9 cellular contexts compared by ENCODE assay signal in the genomic region with DNA sequence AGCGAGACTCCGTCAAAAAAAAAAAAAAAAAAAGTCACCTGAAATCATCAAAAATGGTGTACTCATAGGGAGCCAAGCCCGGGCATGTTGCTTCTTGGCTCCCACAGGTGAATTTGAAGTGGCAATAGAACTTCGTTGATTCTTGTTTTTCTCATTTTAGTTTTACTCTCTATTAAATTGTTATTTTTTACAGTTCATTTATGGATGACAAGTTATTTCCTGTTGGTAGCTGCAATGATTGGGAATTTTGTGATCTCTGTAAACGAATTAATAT. TPM values are rescaled to one million over a fixed set of nuclear protein-coding genes. Genes with fewer than 3 reads are reported as not detected.
A peak's percentile ranks its signal among the peaks of the same experiment; 100 is the strongest.
DNase-seq lines count a peak whose midpoint lies in the region; ATAC-seq and TF ChIP-seq lines count a peak whose summit lies in the region.
"Had no signal": no experiment of that assay in that cellular context is flagged by ENCODE, and none has a peak within 500 bp of the region (broad histone marks: within the 10 kb centered on the region; RNA-seq: fewer than 3 reads in every experiment).

No MANE protein-coding gene starts in this region.

- no peak overlapping the region for H2AFZ ChIP-seq in fibroblast of lung (ENCODE audit: low read length)

- no peaks in the 10 kb centered on the region for H3K9me3 ChIP-seq in fibroblast of lung (ENCODE audit: control insufficient read depth, insufficient read depth, low read depth, low read length)

- H3K79me2 ChIP-seq in fibroblast of lung (ENCODE audit: control insufficient read depth, insufficient read depth, low read length) = peaks cover 2% of the 10 kb centered on the region

- CTCF ChIA-PET in RWPE1 (lab: Yijun Ruan, JAX) = interaction anchor here (0.7 kb wide), 1 partner anchor 596 kb away, joined by 3 read pairs; no protein-coding TSS in a partner anchor

- H3K4me2 ChIP-seq in fibroblast of lung (ENCODE audit: extremely low read depth, insufficient read depth, low read length) = peak overlapping the region; percentile 85

- no peaks in the 10 kb centered on the region for H4K20me1 ChIP-seq in fibroblast of lung (ENCODE audit: control insufficient read depth, extremely low read depth, insufficient read depth, low read length)

- POLR2A ChIA-PET in RWPE1 (lab: Yijun Ruan, JAX; ENCODE audit: low non-redundant PET) = interaction anchor here (0.7 kb wide), 1 partner anchor 10 kb away, joined by 3 read pairs; no protein-coding TSS in a partner anchor

- no peaks in the 10 kb centered on the region for H3K36me3 ChIP-seq in fibroblast of lung (ENCODE audit: control insufficient read depth, insufficient read depth, low read length)

- H3K27ac ChIP-seq in RWPE1 (peak overlapping the region; percentile 65), fibroblast of lung (ENCODE audit: insufficient read depth, low read length) (no peak overlapping the region)

- no peak for ATAC-seq in HG03354 (IDR thresholded peaks at IDR 0.05; ENCODE audit: poor library complexity, severe bottlenecking, unreplicated experiment)

- H3K9ac ChIP-seq in fibroblast of lung (ENCODE audit: insufficient read depth, low read length) = no peak overlapping the region

- H3K27me3 ChIP-seq in fibroblast of lung (ENCODE audit: control insufficient read depth, insufficient read depth, low read length) = no peaks in the 10 kb centered on the region

- peaks cover 2% of the 10 kb centered on the region for H3K4me1 ChIP-seq in fibroblast of lung (ENCODE audit: control insufficient read depth, extremely low read depth, insufficient read depth, low read length)

- H3K4me3 ChIP-seq in fibroblast of lung (replicated peaks in 1 of 4; ENCODE audit: control extremely low read depth in 1 of 4, insufficient read depth in 1 of 4, low read depth in 3 of 4, low read length in 4 of 4) (peak overlapping the region in 3 of 4 experiments; percentile 82 to 93 (median 87)), skeletal muscle cell (ENCODE audit: low read depth, low read length) (peak overlapping the region; percentile 79)

- DNase-seq in DMS53 (lab: John Stamatoyannopoulos, UW) (peak; percentile 48), DMS53 treated with DMSO at 0.1 percent for 48 hours (lab: John Stamatoyannopoulos, UW; ENCODE audit: unreplicated experiment) (no peak), RWPE1 (ENCODE audit: low spot score) (no peak), fibroblast of lung (ENCODE audit: low read depth in 2 of 2) (no peak), skeletal muscle cell (ENCODE audit: low read depth) (no peak), NCI-H1694 treated with DMSO at 0.1 percent for 48 hours (lab: John Stamatoyannopoulos, UW) (no peak), dedifferentiated amniotic fluid mesenchymal stem cell (ENCODE audit: extremely low spot score) (no peak)
- DNase-seq: NCI-H1092 treated with DMSO at 0.1 percent for 48 hours had no signal

- TF ChIP-seq CTCF in RWPE1 (conservative IDR thresholded peaks at IDR 0.05; ENCODE audit: low read depth) (no peak), fibroblast of lung (conservative IDR thresholded peaks at IDR 0.05 in 1 of 2, IDR thresholded peaks at IDR 0.05 in 1 of 2; ENCODE audit: low read depth in 1 of 2, low read length in 2 of 2) (no peak)

RNA-seq across cellular contexts. Expression of a gene that starts 1.3 kb away (rescaled TPM):
- total RNA-seq in fibroblast of lung = 92.2 and 156 TPM in 2 replicates
- polyA plus RNA-seq in fibroblast of lung = 72.2 and 85.3 TPM in 2 replicates
- 46.1 and 46.4 TPM in 2 replicates for polyA plus RNA-seq in fibroblast of lung (2012)
- 72.0 and 134 TPM in 2 replicates for polyA minus RNA-seq in fibroblast of lung (ENCODE audit: low replicate concordance)

RNA-seq across cellular contexts. Expression of a gene that starts 9.4 kb away (rescaled TPM):
- total RNA-seq in fibroblast of lung = 39.0 and 52.5 TPM in 2 replicates
- polyA plus RNA-seq in fibroblast of lung = 45.5 and 49.9 TPM in 2 replicates
- polyA plus RNA-seq in fibroblast of lung (2012) = 33.1 and 42.1 TPM in 2 replicates
- 16.6 and 26.2 TPM in 2 replicates for polyA minus RNA-seq in fibroblast of lung (ENCODE audit: low replicate concordance)
